ENCODE assay signal across 11 cellular contexts in genomic region chr2:106885326-106885725, GRCh38. TPM values are rescaled to one million over a fixed set of nuclear protein-coding genes. Genes with fewer than 3 reads are reported as not detected.
DNase-seq lines count a peak whose midpoint lies in the region; ATAC-seq and TF ChIP-seq lines count a peak whose summit lies in the region.
"Had no signal": no experiment of that assay in that cellular context is flagged by ENCODE, and none has a peak within 500 bp of the region (broad histone marks: within the 10 kb centered on the region; RNA-seq: fewer than 3 reads in every experiment).

No MANE protein-coding gene starts in this region.

- H3K4me2 ChIP-seq in parathyroid adenoma (ENCODE audit: low read length): no peak overlapping the region

- H3K27me3 ChIP-seq in H7 (ENCODE audit: control insufficient read depth, insufficient read depth, low read length): peaks cover 26% of the 10 kb centered on the region
- H3K27me3 ChIP-seq in right atrium auricular region: no peaks in the 10 kb centered on the region
- no peaks in the 10 kb centered on the region for H3K27me3 ChIP-seq in parathyroid adenoma (ENCODE audit: control insufficient read depth, insufficient read depth, low read length)

- no peak overlapping the region for H3K4me3 Mint-ChIP-seq in stimulated activated naive CD8-positive, alpha-beta T cell treated with anti-CD3 and anti-CD28 coated beads, Interleukin-15, amount 100 ng/mL, for 72 hours
- H3K4me3 Mint-ChIP-seq: stimulated activated naive CD8-positive, alpha-beta T cell treated with anti-CD3 and anti-CD28 coated beads, Interleukin-15, Interleukin-2, amounts not matched to agents 100 ng/mL and 50 ng/mL, for 24 hours had no signal

- H3K4me3 ChIP-seq in H7 (ENCODE audit: insufficient read depth, low read depth, low read length): peak overlapping the region; percentile 69
- H3K4me3 ChIP-seq in right atrium auricular region: peak overlapping the region; percentile 45 to 59
- H3K4me3 ChIP-seq in parathyroid adenoma (ENCODE audit: low read depth, low read length): no peak overlapping the region

- no peak overlapping the region for H3K9ac ChIP-seq in parathyroid adenoma

- peaks cover 35% of the 10 kb centered on the region for H3K27me3 Mint-ChIP-seq in stimulated activated naive CD8-positive, alpha-beta T cell treated with anti-CD3 and anti-CD28 coated beads, Interleukin-15, amount 100 ng/mL, for 72 hours

- peak overlapping the region; percentile 28 for H2AFZ ChIP-seq in parathyroid adenoma

- no peaks in the 10 kb centered on the region for H3K9me3 Mint-ChIP-seq in stimulated activated naive CD8-positive, alpha-beta T cell treated with anti-CD3 and anti-CD28 coated beads, Interleukin-15, amount 100 ng/mL, for 72 hours
- H3K9me3 Mint-ChIP-seq: activated T-helper 2 cell treated with anti-CD3 and anti-CD28 coated beads, Interferon-gamma antibody, Interleukin-2, Interleukin-4, amounts not matched to agents 10 μg/mL and 5 μg/mL and 100 μg/mL, durations not matched to agents 14 hours and 24 hours and 36 hours; stimulated activated naive CD8-positive, alpha-beta T cell treated with anti-CD3 and anti-CD28 coated beads, Interleukin-15, Interleukin-2, amounts not matched to agents 100 ng/mL and 50 ng/mL, for 24 hours had no signal

- no peak for TF ChIP-seq CTCF in VCaP (conservative IDR thresholded peaks at IDR 0.05)
- no peak for TF ChIP-seq CTCF in right atrium auricular region (IDR thresholded peaks at IDR 0.05)
- TF ChIP-seq CTCF in parathyroid adenoma (IDR thresholded peaks at IDR 0.05): no peak

- H3K27ac ChIP-seq in VCaP (peak overlapping the region; percentile 73; the same call in 1 of the 2 replicates), right atrium auricular region (peak overlapping the region in 1 of 2 donors; percentile 29), parathyroid adenoma (no peak overlapping the region)

- H3K9me3 ChIP-seq in right atrium auricular region (no peaks in the 10 kb centered on the region), parathyroid adenoma (ENCODE audit: control insufficient read depth, low read length) (no peaks in the 10 kb centered on the region)

- no peak overlapping the region for H3K27ac Mint-ChIP-seq in stimulated activated naive CD8-positive, alpha-beta T cell treated with anti-CD3 and anti-CD28 coated beads, Interleukin-15, amount 100 ng/mL, for 72 hours
- H3K27ac Mint-ChIP-seq: activated T-helper 2 cell treated with anti-CD3 and anti-CD28 coated beads, Interferon-gamma antibody, Interleukin-2, Interleukin-4, amounts not matched to agents 10 μg/mL and 5 μg/mL and 100 μg/mL, durations not matched to agents 14 hours and 24 hours and 36 hours; stimulated activated naive CD8-positive, alpha-beta T cell treated with anti-CD3 and anti-CD28 coated beads, Interleukin-15, Interleukin-2, amounts not matched to agents 100 ng/mL and 50 ng/mL, for 24 hours had no signal

- DNase-seq in H7 (peak; percentile 36), right atrium auricular region (ENCODE audit: low spot score) (no peak), C1 segment of cervical spinal cord (lab: John Stamatoyannopoulos, UW) (no peak), OCI-M2 (lab: John Stamatoyannopoulos, UW; ENCODE audit: unreplicated experiment) (no peak)
- DNase-seq in stimulated activated naive CD8-positive, alpha-beta T cell treated with anti-CD3 and anti-CD28 coated beads, Interleukin-15, amount 100 ng/mL, for 72 hours: no peak

- peaks cover 6% of the 10 kb centered on the region for H3K4me1 Mint-ChIP-seq in stimulated activated naive CD8-positive, alpha-beta T cell treated with anti-CD3 and anti-CD28 coated beads, Interleukin-15, amount 100 ng/mL, for 72 hours

- H3K36me3 ChIP-seq in H7 (replicated peaks; ENCODE audit: control insufficient read depth, insufficient read depth, low read length) (no peaks in the 10 kb centered on the region), right atrium auricular region (no peaks in the 10 kb centered on the region), parathyroid adenoma (ENCODE audit: control insufficient read depth, insufficient read depth, low read length) (no peaks in the 10 kb centered on the region)

- H3K79me2 ChIP-seq in parathyroid adenoma: no peaks in the 10 kb centered on the region

- no peak for ATAC-seq in stimulated activated naive CD8-positive, alpha-beta T cell treated with anti-CD3 and anti-CD28 coated beads, Interleukin-15, amount 100 ng/mL, for 72 hours
- no peak for ATAC-seq in HG02870 (IDR thresholded peaks at IDR 0.05; ENCODE audit: unreplicated experiment)

- H3K4me1 ChIP-seq in right atrium auricular region (peaks cover 0 to 20% of the 10 kb centered on the region in 2 donors), parathyroid adenoma (no peaks in the 10 kb centered on the region)

RNA-seq across cellular contexts. Expression of gene ST6GAL2, which starts 0.6 kb away (rescaled TPM):
- 13.1 and 14.3 TPM in 2 replicates for total RNA-seq in H7 (2014; rRNA removed; shearing (Covaris generic))
- under 1 TPM; 0.59 to 0.67 TPM for total RNA-seq in right atrium auricular region
- total RNA-seq: activated T-helper 2 cell treated with anti-CD3 and anti-CD28 coated beads, Interferon-gamma antibody, Interleukin-2, Interleukin-4, amounts not matched to agents 10 μg/mL and 5 μg/mL and 100 μg/mL, durations not matched to agents 14 hours and 24 hours and 36 hours; LHCN-M2 had no signal
